Comparison of ENCODE assay signal across 13 cellular contexts in the genomic region with DNA sequence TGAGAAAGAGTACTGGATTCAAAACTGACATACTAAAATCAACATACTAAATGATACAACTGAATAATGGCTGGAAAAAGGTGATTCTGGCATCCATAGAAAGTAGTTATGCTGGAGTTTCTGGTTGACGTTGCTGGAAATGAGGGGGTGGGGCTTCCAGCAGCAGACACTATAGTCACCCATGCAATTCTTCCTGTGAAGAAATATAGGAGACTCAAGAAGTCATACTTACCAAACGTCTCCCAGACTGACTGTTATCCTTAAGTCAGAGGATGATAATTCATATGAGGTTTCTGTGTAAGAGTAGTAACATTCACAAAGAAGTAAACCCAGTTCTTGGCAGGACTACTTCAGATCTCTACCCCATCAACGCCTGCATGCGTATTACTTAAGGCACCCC. TPM values are rescaled to one million over a fixed set of nuclear protein-coding genes. Genes with fewer than 3 reads are reported as not detected.
DNase-seq lines count a peak whose midpoint lies in the region; ATAC-seq and TF ChIP-seq lines count a peak whose summit lies in the region.
"Had no signal": no experiment of that assay in that cellular context is flagged by ENCODE, and none has a peak within 500 bp of the region (broad histone marks: within the 10 kb centered on the region; RNA-seq: fewer than 3 reads in every experiment).

No MANE protein-coding gene starts in this region.

- no peak overlapping the region for H3K4me3 Mint-ChIP-seq in naive thymus-derived CD4-positive, alpha-beta T cell
- no peak overlapping the region for H3K4me3 Mint-ChIP-seq in CD8-positive, alpha-beta memory T cell
- H3K4me3 Mint-ChIP-seq: CD4-positive, alpha-beta T cell; H9 had no signal

- H3K36me3 ChIP-seq in BLaER1 treated with 17β-estradiol and CSF1 and Interleukin-3, amounts not matched to agents 10 nM and 100 nM, result peaks cover 6 to 33% (median 24%) of the 10 kb centered on the region in 11 experiments; a peak in 18 of 22 replicates
- H3K36me3 ChIP-seq in adrenal gland (replicated peaks in 1 of 2) (no peaks in the 10 kb centered on the region), left lung (peaks cover 0 to 7% of the 10 kb centered on the region in 2 donors)
- H3K36me3 ChIP-seq in naive thymus-derived CD4-positive, alpha-beta T cell (ENCODE audit: control insufficient read depth in 2 of 3, insufficient read depth in 3 of 3, low read length in 3 of 3), result peaks cover 0 to 16% (median 0%) of the 10 kb centered on the region in 3 experiments
- H3K36me3 ChIP-seq in effector memory CD4-positive, alpha-beta T cell (ENCODE audit: control insufficient read depth, insufficient read depth, low read length), result peaks cover 15% of the 10 kb centered on the region
- H3K36me3 ChIP-seq in CD8-positive, alpha-beta memory T cell (ENCODE audit: insufficient read depth, low read length), result peaks cover 3% of the 10 kb centered on the region

- no peaks in the 10 kb centered on the region for H3K9me3 ChIP-seq in BLaER1 treated with 17β-estradiol and CSF1 and Interleukin-3, amounts not matched to agents 10 nM and 100 nM (replicated peaks in 1 of 11)
- H3K9me3 ChIP-seq in adrenal gland (replicated peaks in 1 of 3), result no peaks in the 10 kb centered on the region
- H3K9me3 ChIP-seq in left lung, result no peaks in the 10 kb centered on the region
- no peaks in the 10 kb centered on the region for H3K9me3 ChIP-seq in naive thymus-derived CD4-positive, alpha-beta T cell (ENCODE audit: control insufficient read depth in 2 of 3, low read length in 3 of 3)
- no peaks in the 10 kb centered on the region for H3K9me3 ChIP-seq in effector memory CD4-positive, alpha-beta T cell (ENCODE audit: control insufficient read depth, low read length)
- no peaks in the 10 kb centered on the region for H3K9me3 ChIP-seq in CD8-positive, alpha-beta memory T cell (ENCODE audit: low read length)

- no peaks in the 10 kb centered on the region for H3K27me3 Mint-ChIP-seq in naive thymus-derived CD4-positive, alpha-beta T cell
- H3K27me3 Mint-ChIP-seq in CD8-positive, alpha-beta memory T cell, result no peaks in the 10 kb centered on the region
- H3K27me3 Mint-ChIP-seq: CD4-positive, alpha-beta T cell had no signal

- 73 to 81% (median 80%) methylated on average over 4 of the region's 4 CpGs for WGBS in adrenal gland, 4 donors

- no peaks in the 10 kb centered on the region for H3K27me3 ChIP-seq in BLaER1 treated with 17β-estradiol and CSF1 and Interleukin-3, amounts not matched to agents 10 nM and 100 nM
- H3K27me3 ChIP-seq in adrenal gland (no peaks in the 10 kb centered on the region), left lung (no peaks in the 10 kb centered on the region)
- H3K27me3 ChIP-seq in naive thymus-derived CD4-positive, alpha-beta T cell (ENCODE audit: control insufficient read depth in 2 of 2, insufficient read depth in 2 of 2, low read length in 2 of 2), result no peaks in the 10 kb centered on the region
- H3K27me3 ChIP-seq in effector memory CD4-positive, alpha-beta T cell (replicated peaks; ENCODE audit: control insufficient read depth, insufficient read depth, low read length, poor library complexity, severe bottlenecking), result no peaks in the 10 kb centered on the region
- H3K27me3 ChIP-seq in CD8-positive, alpha-beta memory T cell (ENCODE audit: insufficient read depth, low read length, poor library complexity, severe bottlenecking), result no peaks in the 10 kb centered on the region

- intact Hi-C loops in adrenal gland (cut with DNase I) (no loop called here), left lung (cut with DNase I) (no loop called here)
- intact Hi-C loops in naive thymus-derived CD4-positive, alpha-beta T cell (cut with micrococcal nuclease), result no loop called here

- TF ChIP-seq POLR2A in adrenal gland (IDR thresholded peaks at IDR 0.05), result no peak

- H3K4me1 Mint-ChIP-seq in naive thymus-derived CD4-positive, alpha-beta T cell, result peaks cover 0 to 8% (median 6%) of the 10 kb centered on the region in 7 donors
- peaks cover 0 to 11% (median 5%) of the 10 kb centered on the region in 3 donors for H3K4me1 Mint-ChIP-seq in CD8-positive, alpha-beta memory T cell
- H3K4me1 Mint-ChIP-seq: H9 had no signal

- H3K27ac ChIP-seq in BLaER1 treated with 17β-estradiol and CSF1 and Interleukin-3, amounts not matched to agents 10 nM and 100 nM, result peak overlapping the region in 1 of 11 experiments; percentile 15; a peak in 1 of 22 replicates
- H3K27ac ChIP-seq in adrenal gland (peak overlapping the region in 4 of 5 donors; percentile 8 to 57 (median 29)), left lung (peak overlapping the region; percentile 53 to 88)
- H3K27ac ChIP-seq in naive thymus-derived CD4-positive, alpha-beta T cell (ENCODE audit: low read depth, low read length), result no peak overlapping the region
- no peak overlapping the region for H3K27ac ChIP-seq in effector memory CD4-positive, alpha-beta T cell (ENCODE audit: insufficient read depth, low read length, poor library complexity, severe bottlenecking)
- no peak overlapping the region for H3K27ac ChIP-seq in CD8-positive, alpha-beta memory T cell (ENCODE audit: low read depth, low read length)
- H3K27ac ChIP-seq: 22Rv1 had no signal

- peak overlapping the region in 9 of 11 experiments; percentile 6 to 54 (median 37); a peak in 11 of 22 replicates for H3K4me2 ChIP-seq in BLaER1 treated with 17β-estradiol and CSF1 and Interleukin-3, amounts not matched to agents 10 nM and 100 nM

- no peaks in the 10 kb centered on the region for H3K9me3 Mint-ChIP-seq in naive thymus-derived CD4-positive, alpha-beta T cell
- no peaks in the 10 kb centered on the region for H3K9me3 Mint-ChIP-seq in CD8-positive, alpha-beta memory T cell
- H3K9me3 Mint-ChIP-seq: CD4-positive, alpha-beta T cell; H9 had no signal

- POLR2A ChIA-PET in naive thymus-derived CD4-positive, alpha-beta T cell (lab: Charles Lee), result no interaction called here
- POLR2A ChIA-PET in CD8-positive, alpha-beta memory T cell (lab: Charles Lee), result no interaction called here

- CTCF ChIA-PET in naive thymus-derived CD4-positive, alpha-beta T cell (lab: Charles Lee), result no interaction called here
- CTCF ChIA-PET in CD8-positive, alpha-beta memory T cell (lab: Charles Lee), result no interaction called here

- peaks cover 6 to 34% (median 18%) of the 10 kb centered on the region in 5 donors for H3K36me3 Mint-ChIP-seq in naive thymus-derived CD4-positive, alpha-beta T cell
- H3K36me3 Mint-ChIP-seq in CD8-positive, alpha-beta memory T cell, result peaks cover 4 to 38% (median 14%) of the 10 kb centered on the region in 3 donors

- DNase-seq in adrenal gland, result peak in 1 of 7 donors; percentile 8
- DNase-seq in left lung, result no peak
- no peak for DNase-seq in naive thymus-derived CD4-positive, alpha-beta T cell
- DNase-seq in effector memory CD4-positive, alpha-beta T cell, result no peak
- no peak for DNase-seq in NCI-H1417 (lab: John Stamatoyannopoulos, UW)
- no peak for DNase-seq in CD8-positive, alpha-beta memory T cell
- DNase-seq: CD4-positive, alpha-beta T cell; DMS79; GOT3; H9 had no signal

- no peak overlapping the region for H3K4me3 ChIP-seq in BLaER1 treated with 17β-estradiol and CSF1 and Interleukin-3, amounts not matched to agents 10 nM and 100 nM
- H3K4me3 ChIP-seq in adrenal gland (no peak overlapping the region), left lung (no peak overlapping the region)
- H3K4me3 ChIP-seq in naive thymus-derived CD4-positive, alpha-beta T cell (ENCODE audit: low read length), result no peak overlapping the region
- H3K4me3 ChIP-seq in effector memory CD4-positive, alpha-beta T cell (ENCODE audit: insufficient read depth, low read depth, low read length, poor library complexity, severe bottlenecking), result no peak overlapping the region
- no peak overlapping the region for H3K4me3 ChIP-seq in CD8-positive, alpha-beta memory T cell (ENCODE audit: low read length)

- H4K20me1 ChIP-seq in BLaER1 treated with 17β-estradiol and CSF1 and Interleukin-3, amounts not matched to agents 10 nM and 100 nM, result peaks cover 0 to 6% (median 0%) of the 10 kb centered on the region in 11 experiments; a peak in 1 of 22 replicates

- ATAC-seq in left lung, result peak; percentile 53
- ATAC-seq in naive thymus-derived CD4-positive, alpha-beta T cell, result peak; percentile 58
- ATAC-seq in GM19328 (IDR thresholded peaks at IDR 0.05; ENCODE audit: unreplicated experiment), result no peak

- no peak overlapping the region for H3K9ac ChIP-seq in BLaER1 treated with 17β-estradiol and CSF1 and Interleukin-3, amounts not matched to agents 10 nM and 100 nM

- H3K4me1 ChIP-seq in BLaER1 treated with 17β-estradiol and CSF1 and Interleukin-3, amounts not matched to agents 10 nM and 100 nM, result peaks cover 0 to 20% (median 10%) of the 10 kb centered on the region in 10 experiments; a peak in 16 of 20 replicates
- H3K4me1 ChIP-seq in adrenal gland (replicated peaks in 1 of 2) (peaks cover 0 to 8% of the 10 kb centered on the region in 2 donors), left lung (peaks cover 0 to 22% of the 10 kb centered on the region in 2 donors)
- no peaks in the 10 kb centered on the region for H3K4me1 ChIP-seq in naive thymus-derived CD4-positive, alpha-beta T cell (ENCODE audit: control insufficient read depth in 2 of 2, insufficient read depth in 2 of 2, low read length in 2 of 2)
- no peaks in the 10 kb centered on the region for H3K4me1 ChIP-seq in effector memory CD4-positive, alpha-beta T cell (ENCODE audit: control insufficient read depth, insufficient read depth, low read length, poor library complexity, severe bottlenecking)
- H3K4me1 ChIP-seq in CD8-positive, alpha-beta memory T cell (ENCODE audit: insufficient read depth, low read length), result no peaks in the 10 kb centered on the region

- no peak overlapping the region for H3K27ac Mint-ChIP-seq in naive thymus-derived CD4-positive, alpha-beta T cell
- no peak overlapping the region for H3K27ac Mint-ChIP-seq in CD8-positive, alpha-beta memory T cell
- H3K27ac Mint-ChIP-seq: CD4-positive, alpha-beta T cell had no signal

- TF ChIP-seq CTCF in adrenal gland (IDR thresholded peaks at IDR 0.05), result no peak
- TF ChIP-seq CTCF in left lung (IDR thresholded peaks at IDR 0.05), result no peak

RNA-seq across cellular contexts. Expression of a gene that starts 23.6 kb away (rescaled TPM):
- total RNA-seq in adrenal gland (10 to 100 TPM in 4 of 8 donors, 1 to 10 TPM in 4; 7.4 to 26.1 (median 9.4) TPM), left lung (10 to 100 TPM; 17.6 to 25.6 TPM)
- polyA plus RNA-seq in adrenal gland, result 10 to 100 TPM in 2 of 3 donors, 1 to 10 TPM in 1; 4.7 to 27.5 (median 16.5) TPM
- 10 to 100 TPM; 32.8 to 56.2 (median 33.8) TPM for total RNA-seq in naive thymus-derived CD4-positive, alpha-beta T cell
- polyA plus RNA-seq in naive thymus-derived CD4-positive, alpha-beta T cell, result 10 to 100 TPM; 17.0 to 24.4 TPM
- 10 to 100 TPM; 15.2 to 16.8 TPM for total RNA-seq in CD8-positive, alpha-beta memory T cell
- 19.4 TPM for polyA plus RNA-seq in CD8-positive, alpha-beta memory T cell

Comparison
In these comparisons a context has a peak if more than half of its experiments do, and no peak if none do; other contexts are left out.
1. H3K27ac ChIP-seq: peak in adrenal gland (4 of 5) and left lung (2 of 2); none in naive thymus-derived CD4-positive, alpha-beta T cell (single experiment), effector memory CD4-positive, alpha-beta T cell (single experiment) and CD8-positive, alpha-beta memory T cell (single experiment).